ENCODE assay signal across 9 cellular contexts in the genomic region with DNA sequence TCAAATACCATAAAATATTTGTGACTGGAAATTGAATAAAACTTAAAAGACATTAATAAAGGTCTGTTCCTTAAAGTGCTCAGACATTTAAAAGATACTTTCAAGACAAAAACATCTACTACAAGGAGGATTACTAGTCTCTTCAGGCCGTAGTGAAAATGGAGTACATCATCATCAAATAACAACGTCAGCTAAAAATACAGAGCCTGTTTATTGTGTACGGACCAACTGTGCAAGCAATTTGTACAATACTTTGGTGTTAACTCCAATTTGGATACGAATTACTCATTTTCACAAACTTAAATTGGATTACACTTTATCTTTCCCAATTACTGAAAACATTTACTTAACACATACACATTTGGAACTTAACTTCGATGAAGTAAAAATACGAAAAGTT.
DNase-seq lines count a peak whose midpoint lies in the region; ATAC-seq and TF ChIP-seq lines count a peak whose summit lies in the region.
"Had no signal": no experiment of that assay in that cellular context is flagged by ENCODE, and none has a peak within 500 bp of the region (broad histone marks: within the 10 kb centered on the region; RNA-seq: fewer than 3 reads in every experiment).

No MANE protein-coding gene starts in this region.

- H3K4me3 ChIP-seq in OCI-LY3 (ENCODE audit: low read length) (no peak overlapping the region), neuron (ENCODE audit: low read length) (peak overlapping the region; percentile 87)

- no peak for ATAC-seq in GM21423 (IDR thresholded peaks at IDR 0.05; ENCODE audit: unreplicated experiment)

- H3K4me1 ChIP-seq in ES-I3 (ENCODE audit: insufficient read depth, low read length): no peaks in the 10 kb centered on the region
- 0 out of 2 replicates have a peak, but pooled peaks cover 4% of the 10 kb centered on the region for H3K4me1 ChIP-seq in OCI-LY3 (ENCODE audit: low read length)
- H3K4me1 ChIP-seq in neuron (ENCODE audit: insufficient read depth, low read length): peaks cover 11% of the 10 kb centered on the region

- H2AFZ ChIP-seq in OCI-LY3 (ENCODE audit: low read depth, low read length) (no peak overlapping the region), neuron (ENCODE audit: low read depth, low read length) (peak overlapping the region; percentile 100)

- no peaks in the 10 kb centered on the region for H3K27me3 ChIP-seq in OCI-LY3 (ENCODE audit: low read depth, low read length)
- peaks cover 13% of the 10 kb centered on the region for H3K27me3 ChIP-seq in neuron (ENCODE audit: insufficient read depth, low read length)

- no peak for TF ChIP-seq CTCF in OCI-LY3 (IDR thresholded peaks at IDR 0.05; ENCODE audit: low read depth, low read length)

- no peaks in the 10 kb centered on the region for H3K79me2 ChIP-seq in OCI-LY3 (ENCODE audit: low read length)

- no peaks in the 10 kb centered on the region for H4K20me1 ChIP-seq in OCI-LY3 (ENCODE audit: insufficient read depth, low read length)

- H3K27ac ChIP-seq in OCI-LY3 (ENCODE audit: low read length): no peak overlapping the region
- peak overlapping the region; percentile 33 for H3K27ac ChIP-seq in epithelial cell of prostate

- H3K9me3 ChIP-seq in ES-I3 (ENCODE audit: control insufficient read depth, insufficient read depth, low read length): no peaks in the 10 kb centered on the region
- H3K9me3 ChIP-seq in OCI-LY3 (ENCODE audit: insufficient read depth, low read length): no peaks in the 10 kb centered on the region
- no peaks in the 10 kb centered on the region for H3K9me3 ChIP-seq in neuron (ENCODE audit: low read length)

- H3K4me2 ChIP-seq in OCI-LY3 (ENCODE audit: low read length): peak overlapping the region; percentile 68; the same call in 1 of the 2 replicates

- H3K36me3 ChIP-seq in ES-I3 (ENCODE audit: insufficient read depth, low read length): no peaks in the 10 kb centered on the region
- no peaks in the 10 kb centered on the region for H3K36me3 ChIP-seq in OCI-LY3 (replicated peaks; ENCODE audit: low read depth, low read length)
- H3K36me3 ChIP-seq in neuron (ENCODE audit: insufficient read depth, low read length): no peaks in the 10 kb centered on the region

- H3K9ac ChIP-seq in ES-I3 (ENCODE audit: low read depth, low read length) (peak overlapping the region; percentile 82), OCI-LY3 (ENCODE audit: low read length) (no peak overlapping the region)

- no peak for DNase-seq in epithelial cell of prostate (ENCODE audit: low read depth, low spot score)
- DNase-seq in NCI-H446 treated with DMSO at 0.1 percent for 48 hours (lab: John Stamatoyannopoulos, UW): no peak
- no peak for DNase-seq in stimulated activated CD4-positive, alpha-beta T cell treated with anti-CD3 and anti-CD28 coated beads, Interleukin-4, amount 100 ng/mL, for 1 hour
- no peak for DNase-seq in NCI-H1694 (lab: John Stamatoyannopoulos, UW)
- DNase-seq: activated CD8-positive, alpha-beta memory T cell treated with anti-CD3 and anti-CD28 coated beads for 24 hours had no signal
